In the genomic region with DNA sequence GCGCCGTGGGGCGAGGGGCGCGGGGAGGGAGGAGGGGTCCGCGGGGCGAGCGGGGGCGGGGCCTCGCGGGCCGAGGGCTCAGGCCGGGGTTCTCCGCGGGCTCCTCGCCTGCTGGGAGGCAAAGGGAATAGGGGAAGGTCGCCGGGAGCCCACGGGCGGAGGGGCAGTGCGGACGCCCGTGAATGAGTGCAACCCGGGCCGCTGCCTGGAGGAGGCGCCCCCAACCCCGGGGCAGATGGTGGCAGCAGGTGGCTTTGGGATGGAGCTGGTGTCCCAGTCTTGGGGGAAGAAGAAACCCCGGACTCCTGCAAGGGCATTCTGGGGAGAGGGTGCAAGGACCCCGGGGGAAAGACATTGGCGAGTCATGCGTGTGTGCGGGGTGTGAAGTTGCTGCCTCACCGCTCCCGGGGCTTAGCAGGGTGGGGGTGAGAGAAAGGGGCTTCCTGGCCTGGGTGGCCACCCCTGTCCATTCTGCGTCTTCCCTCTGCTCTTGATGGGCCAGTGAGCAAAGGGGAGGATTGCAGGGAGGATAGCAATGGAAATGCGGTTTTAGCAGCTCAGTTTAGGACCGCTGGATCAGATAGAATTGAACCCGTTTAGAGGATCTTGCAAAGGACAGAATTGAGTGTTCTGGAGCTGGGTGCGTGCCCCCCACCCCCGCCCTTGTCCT, we compare ENCODE assay signal across 8 cellular contexts. TPM values are rescaled to one million over a fixed set of nuclear protein-coding genes. Genes with fewer than 3 reads are reported as not detected.
DNase-seq lines count a peak whose midpoint lies in the region; ATAC-seq and TF ChIP-seq lines count a peak whose summit lies in the region.

No MANE protein-coding gene starts in this region.

- H3K27ac Mint-ChIP-seq in Caco-2 (ENCODE audit: unreplicated experiment) = no peak overlapping the region

- H4K20me1 ChIP-seq in Karpas-422 (ENCODE audit: insufficient read depth, low read depth, low read length) = no peaks in the 10 kb centered on the region

- no peak for TF ChIP-seq POLR2A in stomach (IDR thresholded peaks at IDR 0.05)

- TF ChIP-seq CTCF in Caco-2 (IDR thresholded peaks at IDR 0.05; ENCODE audit: insufficient read depth in 1 of 2, low read depth in 1 of 2, low read length in 1 of 2, severe bottlenecking in 1 of 2, unreplicated experiment in 1 of 2) (no peak), astrocyte of the spinal cord (IDR thresholded peaks at IDR 0.05; ENCODE audit: low read depth, low read length) (peak; percentile 37), stomach (IDR thresholded peaks at IDR 0.05) (no peak)

- H3K9me3 ChIP-seq in Caco-2 = no peaks in the 10 kb centered on the region
- no peaks in the 10 kb centered on the region for H3K9me3 ChIP-seq in Karpas-422 (ENCODE audit: low read length)
- no peaks in the 10 kb centered on the region for H3K9me3 ChIP-seq in stomach

- H3K27me3 Mint-ChIP-seq in Caco-2 (ENCODE audit: insufficient read depth, unreplicated experiment) = no peaks in the 10 kb centered on the region

- H3K79me2 ChIP-seq in Karpas-422 (ENCODE audit: low read length) = no peaks in the 10 kb centered on the region

- POLR2A ChIA-PET in Caco-2 (lab: Charles Lee) = interaction anchor here (2.8 kb wide), 1 partner anchor 17 kb away, joined by 14 read pairs; the partner anchor contains the start of gene ZDHHC7

- intact Hi-C loops in Caco-2 (cut with micrococcal nuclease; ENCODE audit: unreplicated experiment) = loop anchor here (1.0 to 2.0 kb wide), 2 partner anchors 14 to 17 kb away; partner anchors contain the start of gene ZDHHC7
- intact Hi-C loops in stomach (cut with DNase I; ENCODE audit: low total_unique reads) = no loop called here

- H2AFZ ChIP-seq in Karpas-422 (ENCODE audit: low read length) = peak overlapping the region; percentile 90; the same call in 1 of the 2 replicates

- no peaks in the 10 kb centered on the region for H3K36me3 Mint-ChIP-seq in Caco-2 (ENCODE audit: insufficient read depth, unreplicated experiment)

- in situ Hi-C loops in astrocyte of the spinal cord (cut with HindIII; ENCODE audit: low sequenced_read_pairs) = no loop called here

- peak overlapping the region; percentile 95 for H3K4me2 ChIP-seq in Karpas-422 (ENCODE audit: low read depth, low read length, poor library complexity, severe bottlenecking)

- DNase-seq in Caco-2 = no peak
- DNase-seq in Karpas-422 = peak; percentile 49
- DNase-seq in astrocyte of the spinal cord (ENCODE audit: low read depth, low spot score) = no peak
- no peak for DNase-seq in stomach
- no peak for DNase-seq in NCI-H1092 treated with DMSO at 0.1 percent for 48 hours (lab: John Stamatoyannopoulos, UW)
- no peak for DNase-seq in SIG-M5 treated with dmso at 0.1 percent for 504 hours (lab: John Stamatoyannopoulos, UW; ENCODE audit: unreplicated experiment)

- WGBS in stomach, 5 donors = 1 to 5% (median 2%) methylated on average over 13 to 41 of the region's 41 CpGs

- peak; percentile 24 for ATAC-seq in GM21515 (IDR thresholded peaks at IDR 0.05; ENCODE audit: unreplicated experiment)

- H3K4me3 Mint-ChIP-seq in Caco-2 (ENCODE audit: unreplicated experiment) = peak overlapping the region; percentile 92

- no peak for TF ChIP-seq EP300 in stomach (IDR thresholded peaks at IDR 0.05)

- H3K36me3 ChIP-seq in Caco-2 (ENCODE audit: control insufficient read depth, insufficient read depth, low read length) = no peaks in the 10 kb centered on the region
- no peaks in the 10 kb centered on the region for H3K36me3 ChIP-seq in Karpas-422 (ENCODE audit: insufficient read depth, low read length)
- peaks cover 0 to 18% (median 17%) of the 10 kb centered on the region in 4 donors for H3K36me3 ChIP-seq in stomach

- peaks cover 28% of the 10 kb centered on the region for H3K4me1 ChIP-seq in Caco-2
- peaks cover 18% of the 10 kb centered on the region for H3K4me1 ChIP-seq in Karpas-422 (ENCODE audit: low read length)
- peaks cover 13 to 56% (median 41%) of the 10 kb centered on the region in 4 donors for H3K4me1 ChIP-seq in stomach

- no peaks in the 10 kb centered on the region for H3K9me2 ChIP-seq in Karpas-422 (replicated peaks; ENCODE audit: insufficient read depth, low read length)

- no peaks in the 10 kb centered on the region for H3K9me3 Mint-ChIP-seq in Caco-2 (ENCODE audit: unreplicated experiment)

- peaks cover 26% of the 10 kb centered on the region for H3K4me1 Mint-ChIP-seq in Caco-2 (ENCODE audit: low read depth, unreplicated experiment)

- peaks cover 1% of the 10 kb centered on the region; the same call in 1 of the 2 replicates for H3K27me3 ChIP-seq in Caco-2 (replicated peaks; ENCODE audit: control insufficient read depth, insufficient read depth, low read length)
- no peaks in the 10 kb centered on the region for H3K27me3 ChIP-seq in Karpas-422 (ENCODE audit: low read length)
- no peaks in the 10 kb centered on the region for H3K27me3 ChIP-seq in layer of hippocampus (ENCODE audit: control insufficient read depth, insufficient read depth, low read length)
- no peaks in the 10 kb centered on the region for H3K27me3 ChIP-seq in stomach

- no TSS peak for BruUV-seq in Caco-2 (replicated peaks; lab: Mats Ljungman, UMichigan)

- no peak overlapping the region for H3K27ac ChIP-seq in Karpas-422 (ENCODE audit: low read length)
- H3K27ac ChIP-seq in layer of hippocampus (ENCODE audit: low read depth, low read length) = peak overlapping the region; percentile 80
- H3K27ac ChIP-seq in stomach = peak overlapping the region; percentile 86 to 97 (median 95)

- H3K4me3 ChIP-seq in Caco-2 (ENCODE audit: low read depth, low read length) (peak overlapping the region; percentile 89), Karpas-422 (ENCODE audit: low read length) (peak overlapping the region; percentile 80), astrocyte of the spinal cord (ENCODE audit: low read depth, low read length) (peak overlapping the region; percentile 63), stomach (peak overlapping the region; percentile 69 to 99 (median 88))

- CTCF ChIA-PET in Caco-2 (lab: Charles Lee) = interaction anchor here (0.6 to 2.8 kb wide), 6 partner anchors 17 to 59 kb away, joined by 3 to 13 read pairs (median 5); partner anchors contain the start of gene ZDHHC7

- peak overlapping the region; percentile 80 for H3K9ac ChIP-seq in Karpas-422 (ENCODE audit: low read length)

RNA-seq across cellular contexts. Expression of gene KIAA0513, which starts 0.5 kb away (rescaled TPM):
- total RNA-seq in Caco-2 (2022) (7.1 and 7.9 TPM in 2 replicates), stomach (10 to 100 TPM; 13.3 to 40.6 (median 17.6) TPM)
- total RNA-seq in Karpas-422 (2014; rRNA removed; shearing (Covaris generic); ENCODE audit: low replicate concordance) = 0.97 and 1.6 TPM in 2 replicates
- polyA plus RNA-seq in stomach = 10 to 100 TPM in 1 of 3 donors, 1 to 10 TPM in 2; 3.6 to 10.2 (median 8.4) TPM

RNA-seq across cellular contexts. Expression of gene ZDHHC7, which starts 16.8 kb away (rescaled TPM):
- total RNA-seq in Caco-2 (2022) (82.8 and 85.7 TPM in 2 replicates), stomach (100 to 1,000 TPM in 2 of 5 donors, 10 to 100 TPM in 3; 54.3 to 358 (median 58.1) TPM)
- 22.5 and 27.8 TPM in 2 replicates for total RNA-seq in Karpas-422 (2014; rRNA removed; shearing (Covaris generic); ENCODE audit: low replicate concordance)
- polyA plus RNA-seq in stomach = 10 to 100 TPM; 15.0 to 23.0 (median 15.4) TPM
